In genomic region chr16:5709889-5710288, GRCh38 we compare ENCODE assay signal across 15 cellular contexts.
DNase-seq lines count a peak whose midpoint lies in the region; ATAC-seq, FAIRE-seq and TF ChIP-seq lines count a peak whose summit lies in the region.
"Had no signal": no experiment of that assay in that cellular context is flagged by ENCODE, and none has a peak within 500 bp of the region (broad histone marks: within the 10 kb centered on the region; RNA-seq: fewer than 3 reads in every experiment).

No MANE protein-coding gene starts in this region.

- H3K4me1 ChIP-seq in astrocyte (ENCODE audit: insufficient read depth, low read length) (no peaks in the 10 kb centered on the region), liver (ENCODE audit: control insufficient read depth in 4 of 4, insufficient read depth in 4 of 4, low read length in 3 of 4) (no peaks in the 10 kb centered on the region)
- H3K4me1 ChIP-seq: ascending aorta, HAP-1, pancreas had no signal

- H3K79me2 ChIP-seq in astrocyte (ENCODE audit: insufficient read depth, low read length): no peaks in the 10 kb centered on the region

- no peak for TF ChIP-seq RAD21 in liver (IDR thresholded peaks at IDR 0.05)

- H3K27me3 ChIP-seq in astrocyte (ENCODE audit: insufficient read depth, low read length) (no peaks in the 10 kb centered on the region), liver (ENCODE audit: control insufficient read depth in 4 of 4, insufficient read depth in 4 of 4, low read length in 3 of 4) (peaks cover 0 to 2% (median 0%) of the 10 kb centered on the region in 4 donors)
- H3K27me3 ChIP-seq: ascending aorta, pancreas had no signal

- ATAC-seq in GM18861 (IDR thresholded peaks at IDR 0.05; ENCODE audit: unreplicated experiment): no peak
- ATAC-seq: pancreas; stimulated activated naive CD8-positive, alpha-beta T cell treated with anti-CD3 and anti-CD28 coated beads, Interleukin-15, amount 100 ng/mL, for 72 hours had no signal

- in situ Hi-C loops in KBM-7 (cut with MboI; ENCODE audit: low pct_unique_long_range_greater_than_20kb, low sequenced_read_pairs): no loop called here

- H3K9ac ChIP-seq in astrocyte (ENCODE audit: low read length): no peak overlapping the region
- no peak overlapping the region for H3K9ac ChIP-seq in liver (ENCODE audit: low read depth in 1 of 2, low read length in 2 of 2)

- H3K27ac ChIP-seq in astrocyte (ENCODE audit: low read depth, low read length) (no peak overlapping the region), liver (ENCODE audit: low read depth in 1 of 2, low read length in 2 of 2) (no peak overlapping the region)
- H3K27ac ChIP-seq: ascending aorta, pancreas had no signal

- no peak for FAIRE-seq in astrocyte (lab: Jason Lieb, UNC)
- FAIRE-seq: pancreas had no signal

- no peak overlapping the region for H3K4me3 Mint-ChIP-seq in astrocyte (ENCODE audit: unreplicated experiment)
- H3K4me3 Mint-ChIP-seq: CD4-positive, CD25-positive, alpha-beta regulatory T cell; stimulated activated naive CD8-positive, alpha-beta T cell treated with anti-CD3 and anti-CD28 coated beads, Interleukin-15, amount 100 ng/mL, for 72 hours had no signal

- no peak overlapping the region for H3K4me2 ChIP-seq in astrocyte (ENCODE audit: low read length)

- WGBS in liver: 56% methylated on average over 6 of the region's 6 CpGs

- H2AFZ ChIP-seq in astrocyte (ENCODE audit: low read depth, low read length): no peak overlapping the region

- H3K4me1 Mint-ChIP-seq in astrocyte (ENCODE audit: low read depth, unreplicated experiment): peaks cover 6% of the 10 kb centered on the region
- H3K4me1 Mint-ChIP-seq: CD4-positive, CD25-positive, alpha-beta regulatory T cell; stimulated activated naive CD8-positive, alpha-beta T cell treated with anti-CD3 and anti-CD28 coated beads, Interleukin-15, amount 100 ng/mL, for 72 hours had no signal

- peaks cover 1% of the 10 kb centered on the region for H3K9me3 Mint-ChIP-seq in astrocyte (ENCODE audit: unreplicated experiment)

- H3K36me3 Mint-ChIP-seq in astrocyte (ENCODE audit: low read depth, unreplicated experiment): no peaks in the 10 kb centered on the region
- H3K36me3 Mint-ChIP-seq: CD4-positive, CD25-positive, alpha-beta regulatory T cell had no signal

- H3K4me3 ChIP-seq in astrocyte (ENCODE audit: insufficient read depth, low read depth, low read length) (no peak overlapping the region), liver (ENCODE audit: low read depth in 1 of 3, low read length in 3 of 3) (no peak overlapping the region)
- H3K4me3 ChIP-seq: ascending aorta, HAP-1, pancreas had no signal

- H4K20me1 ChIP-seq in astrocyte (ENCODE audit: insufficient read depth, low read length): no peaks in the 10 kb centered on the region

- H3K27me3 Mint-ChIP-seq in astrocyte (ENCODE audit: low read depth, unreplicated experiment): peaks cover 26% of the 10 kb centered on the region
- H3K27me3 Mint-ChIP-seq: stimulated activated naive CD8-positive, alpha-beta T cell treated with anti-CD3 and anti-CD28 coated beads, Interleukin-15, amount 100 ng/mL, for 72 hours had no signal

- TF ChIP-seq CTCF in astrocyte (IDR thresholded peaks at IDR 0.05; ENCODE audit: insufficient read depth, low read depth, low read length): no peak
- TF ChIP-seq CTCF in liver (IDR thresholded peaks at IDR 0.05; ENCODE audit: low read depth, low read length, missing input control): no peak

- H3K36me3 ChIP-seq in astrocyte (ENCODE audit: insufficient read depth, low read length) (no peaks in the 10 kb centered on the region), liver (ENCODE audit: control insufficient read depth in 4 of 4, insufficient read depth in 3 of 4, low read depth in 1 of 4, low read length in 3 of 4) (no peaks in the 10 kb centered on the region)
- H3K36me3 ChIP-seq: ascending aorta, HAP-1, pancreas had no signal

- no peak overlapping the region for H3K27ac Mint-ChIP-seq in astrocyte (ENCODE audit: unreplicated experiment)
- H3K27ac Mint-ChIP-seq: CD4-positive, CD25-positive, alpha-beta regulatory T cell; stimulated activated naive CD8-positive, alpha-beta T cell treated with anti-CD3 and anti-CD28 coated beads, Interleukin-15, amount 100 ng/mL, for 72 hours had no signal

- H3K9me3 ChIP-seq in astrocyte (ENCODE audit: insufficient read depth, low read depth, low read length) (no peaks in the 10 kb centered on the region), liver (ENCODE audit: control insufficient read depth in 4 of 4, low read length in 3 of 4) (peaks cover 0 to 2% (median 0%) of the 10 kb centered on the region in 4 donors)
- H3K9me3 ChIP-seq: ascending aorta, HAP-1, pancreas had no signal

- DNase-seq in ELF-1 (ENCODE audit: low read depth, low spot score) (peak; percentile 20), KBM-7 (peak; percentile 14), astrocyte (ENCODE audit: low read depth) (peak; percentile 2), NCI-H748 treated with DMSO at 0.1 percent for 48 hours (lab: John Stamatoyannopoulos, UW) (no peak), GDM1 (lab: John Stamatoyannopoulos, UW) (no peak)
- DNase-seq in activated naive CD4-positive, alpha-beta T cell treated with Interleukin-2 at 50 U/mL for 16 hours: no peak
- DNase-seq: activated CD4-positive, alpha-beta T cell treated with anti-CD3 and anti-CD28 coated beads, Interleukin-2, amount 50 U/mL, for 1 hour; CD4-positive, CD25-positive, alpha-beta regulatory T cell; MV-4-11; pancreas; stimulated activated naive CD8-positive, alpha-beta T cell treated with anti-CD3 and anti-CD28 coated beads, Interleukin-15, amount 100 ng/mL, for 72 hours had no signal

TF ChIP-seq in liver, 16 proteins besides CTCF, POLR2A, EP300 and RAD21:
- TF ChIP-seq REST (IDR thresholded peaks at IDR 0.05) (peak; percentile 95), FOXA2 (IDR thresholded peaks at IDR 0.05) (no peak)

Comparison
In these comparisons a context has a peak if more than half of its experiments do, and no peak if none do; other contexts are left out.
1. DNase-seq: peak in ELF-1 (single experiment), KBM-7 (single experiment) and astrocyte (single experiment); none in NCI-H748 treated with DMSO at 0.1 percent for 48 hours (single experiment), GDM1 (single experiment) and activated naive CD4-positive, alpha-beta T cell treated with Interleukin-2 at 50 U/mL for 16 hours (single experiment).